Comparison of ENCODE assay signal across 7 cellular contexts in genomic region chr5:102583663-102584062, GRCh38.
A peak's percentile ranks its signal among the peaks of the same experiment; 100 is the strongest.
DNase-seq lines count a peak whose midpoint lies in the region; ATAC-seq and TF ChIP-seq lines count a peak whose summit lies in the region.

No MANE protein-coding gene starts in this region.

- H2BK15ac ChIP-seq in mesendoderm (replicated peaks; ENCODE audit: low read depth) = no peak overlapping the region

- H3K4me3 ChIP-seq in mesendoderm (ENCODE audit: low read length) = no peak overlapping the region

- TF ChIP-seq CTCF in GM12873 (IDR thresholded peaks at IDR 0.05; ENCODE audit: insufficient read depth, low read depth, low read length, missing control alignments) = peak; percentile 30

- no peak overlapping the region for H2BK120ac ChIP-seq in mesendoderm (ENCODE audit: low read depth, low read length)

- H3K79me2 ChIP-seq in mesendoderm (ENCODE audit: control insufficient read depth, insufficient read depth, low read length) = no peaks in the 10 kb centered on the region

- H2BK5ac ChIP-seq in mesendoderm (ENCODE audit: low read length) = no peak overlapping the region

- no peak overlapping the region for H3K18ac ChIP-seq in mesendoderm (ENCODE audit: low read length)

- no peak overlapping the region for H3K23ac ChIP-seq in mesendoderm (ENCODE audit: low read length)

- H3K4me1 ChIP-seq in mesendoderm (ENCODE audit: control insufficient read depth, low read depth, low read length) = no peaks in the 10 kb centered on the region

- no peaks in the 10 kb centered on the region for H3K79me1 ChIP-seq in mesendoderm (ENCODE audit: low read length)

- no peak overlapping the region for H3K56ac ChIP-seq in mesendoderm (ENCODE audit: low read length)

- H3K4ac ChIP-seq in mesendoderm (ENCODE audit: low read depth, low read length) = no peak overlapping the region

- no peaks in the 10 kb centered on the region for H3K27me3 ChIP-seq in mesendoderm (ENCODE audit: insufficient read depth, low read length, poor library complexity)

- no peak overlapping the region for H3K27ac ChIP-seq in mesendoderm (ENCODE audit: low read depth, low read length)

- H3K36me3 ChIP-seq in mesendoderm (ENCODE audit: control insufficient read depth, insufficient read depth, low read length) = no peaks in the 10 kb centered on the region

- H4K5ac ChIP-seq in mesendoderm (ENCODE audit: low read length) = no peak overlapping the region

- no peak overlapping the region for H3K9ac ChIP-seq in mesendoderm (ENCODE audit: low read length)

- no peak for ATAC-seq in left colon

- intact Hi-C loops in left colon (cut with DNase I, micrococcal nuclease) = loop anchor here in 1 of 2 donors (10.0 kb wide), 2 partner anchors 391 to 461 kb away; no protein-coding TSS in a partner anchor

- H2AK5ac ChIP-seq in mesendoderm (ENCODE audit: low read length) = no peak overlapping the region

- WGBS in mesendoderm (ENCODE audit: extremely low coverage, insufficient coverage, low lambda C conversion rate) = no CpG with 5 or more reads among the region's 3 CpGs

- DNase-seq in NCI-H1694 treated with DMSO at 0.1 percent for 48 hours (lab: John Stamatoyannopoulos, UW) (peak; percentile 95), astrocyte of the hippocampus (ENCODE audit: low read depth, low spot score) (peak; percentile 27), lung microvascular endothelial cell (ENCODE audit: low read depth in 2 of 2) (peak; percentile 16 to 37), MV-4-11 (lab: John Stamatoyannopoulos, UW) (no peak), mesendoderm (no peak), left colon (no peak)

- no peak overlapping the region for H4K8ac ChIP-seq in mesendoderm (ENCODE audit: low read depth, low read length)

- H3K4me2 ChIP-seq in mesendoderm (ENCODE audit: low read length) = no peak overlapping the region

Comparison
In these comparisons a context has a peak if more than half of its experiments do, and no peak if none do; other contexts are left out.
1. DNase-seq: peak in NCI-H1694 treated with DMSO at 0.1 percent for 48 hours (single experiment), astrocyte of the hippocampus (single experiment) and lung microvascular endothelial cell (2 of 2); none in MV-4-11 (single experiment), mesendoderm (single experiment) and left colon (0 of 2).